Comparison of ENCODE assay signal across 1 cellular context in the genomic region with DNA sequence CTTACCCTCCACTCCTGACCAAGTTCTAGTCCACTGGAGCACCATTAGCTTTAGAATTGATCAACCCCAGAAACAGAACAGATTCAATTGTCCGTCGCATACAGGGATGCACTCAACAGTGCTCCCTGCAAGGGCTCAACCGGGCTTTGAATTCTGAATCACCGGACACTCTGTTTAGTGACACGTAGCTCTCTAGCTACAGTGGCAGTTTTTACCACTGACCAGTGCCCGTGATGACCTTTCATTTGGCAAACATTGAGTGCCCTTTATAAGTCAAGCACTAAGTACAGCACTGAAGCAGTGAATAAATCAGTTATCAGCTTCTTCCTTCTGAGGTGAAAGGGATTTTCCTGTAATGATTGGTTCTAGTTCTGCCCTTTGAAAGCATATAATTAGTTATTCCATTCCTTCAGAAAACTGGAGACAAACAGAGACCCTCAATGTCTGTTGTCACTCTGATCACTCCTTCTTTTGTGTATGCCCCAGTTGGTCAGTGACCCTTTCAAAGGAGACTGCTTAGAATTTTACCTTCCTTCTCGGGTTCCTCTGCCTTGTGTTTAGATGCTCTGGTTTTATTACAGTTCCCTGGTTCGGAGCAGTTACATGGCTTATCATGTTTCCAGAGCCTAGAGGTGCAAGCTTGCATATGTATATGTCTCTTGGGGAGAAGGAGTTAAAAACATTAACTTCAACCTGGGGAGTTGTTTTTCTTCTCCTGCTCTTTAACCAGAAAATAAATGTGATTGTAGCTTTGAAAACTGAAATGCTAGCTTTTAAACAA.
TF ChIP-seq lines count a peak whose summit lies in the region.

No MANE protein-coding gene starts in this region.

TF ChIP-seq in GM23338, 12 proteins besides CTCF, POLR2A, EP300 and RAD21 (continued from another document):
- TF ChIP-seq, protein P1, sequence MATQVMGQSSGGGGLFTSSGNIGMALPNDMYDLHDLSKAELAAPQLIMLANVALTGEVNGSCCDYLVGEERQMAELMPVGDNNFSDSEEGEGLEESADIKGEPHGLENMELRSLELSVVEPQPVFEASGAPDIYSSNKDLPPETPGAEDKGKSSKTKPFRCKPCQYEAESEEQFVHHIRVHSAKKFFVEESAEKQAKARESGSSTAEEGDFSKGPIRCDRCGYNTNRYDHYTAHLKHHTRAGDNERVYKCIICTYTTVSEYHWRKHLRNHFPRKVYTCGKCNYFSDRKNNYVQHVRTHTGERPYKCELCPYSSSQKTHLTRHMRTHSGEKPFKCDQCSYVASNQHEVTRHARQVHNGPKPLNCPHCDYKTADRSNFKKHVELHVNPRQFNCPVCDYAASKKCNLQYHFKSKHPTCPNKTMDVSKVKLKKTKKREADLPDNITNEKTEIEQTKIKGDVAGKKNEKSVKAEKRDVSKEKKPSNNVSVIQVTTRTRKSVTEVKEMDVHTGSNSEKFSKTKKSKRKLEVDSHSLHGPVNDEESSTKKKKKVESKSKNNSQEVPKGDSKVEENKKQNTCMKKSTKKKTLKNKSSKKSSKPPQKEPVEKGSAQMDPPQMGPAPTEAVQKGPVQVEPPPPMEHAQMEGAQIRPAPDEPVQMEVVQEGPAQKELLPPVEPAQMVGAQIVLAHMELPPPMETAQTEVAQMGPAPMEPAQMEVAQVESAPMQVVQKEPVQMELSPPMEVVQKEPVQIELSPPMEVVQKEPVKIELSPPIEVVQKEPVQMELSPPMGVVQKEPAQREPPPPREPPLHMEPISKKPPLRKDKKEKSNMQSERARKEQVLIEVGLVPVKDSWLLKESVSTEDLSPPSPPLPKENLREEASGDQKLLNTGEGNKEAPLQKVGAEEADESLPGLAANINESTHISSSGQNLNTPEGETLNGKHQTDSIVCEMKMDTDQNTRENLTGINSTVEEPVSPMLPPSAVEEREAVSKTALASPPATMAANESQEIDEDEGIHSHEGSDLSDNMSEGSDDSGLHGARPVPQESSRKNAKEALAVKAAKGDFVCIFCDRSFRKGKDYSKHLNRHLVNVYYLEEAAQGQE (IDR thresholded peaks at IDR 0.05; ENCODE audit: unreplicated experiment): no peak
- TF ChIP-seq ZNF114 (CRISPR knock-in tag; IDR thresholded peaks at IDR 0.05) (no peak), ZNF331 (CRISPR knock-in tag; IDR thresholded peaks at IDR 0.05; ENCODE audit: low read depth) (no peak), STAT1 (IDR thresholded peaks at IDR 0.05; ENCODE audit: unreplicated experiment) (no peak), NANOG (IDR thresholded peaks at IDR 0.05; ENCODE audit: borderline replicate concordance) (no peak), CREB1 (CRISPR knock-in tag; IDR thresholded peaks at IDR 0.05; ENCODE audit: low read depth) (no peak), EZH2 (IDR thresholded peaks at IDR 0.05; ENCODE audit: low read depth, unreplicated experiment) (no peak), POLR2AphosphoS5 (IDR thresholded peaks at IDR 0.05; ENCODE audit: low read depth) (no peak), JUNB (IDR thresholded peaks at IDR 0.05; ENCODE audit: unreplicated experiment) (no peak), EZH2phosphoT487 (IDR thresholded peaks at IDR 0.05; ENCODE audit: unreplicated experiment) (no peak), ETS1 (IDR thresholded peaks at IDR 0.05) (no peak)
